Comparison of ENCODE assay signal across 8 cellular contexts in genomic region chr17:69921046-69921445, GRCh38.
"Had no signal": no experiment of that assay in that cellular context is flagged by ENCODE, and none has a peak within 500 bp of the region (broad histone marks: within the 10 kb centered on the region; RNA-seq: fewer than 3 reads in every experiment).

No MANE protein-coding gene starts in this region.

- H3K27me3 Mint-ChIP-seq: IgD-negative memory B cell had no signal

- FAIRE-seq: H1, H54, HepG2 had no signal

- H3K4me3 Mint-ChIP-seq: GM23338, H9, IgD-negative memory B cell had no signal

- H3K4me1 Mint-ChIP-seq: GM23338, IgD-negative memory B cell had no signal

- DNase-seq: H9, HCEC 1CT, KBM-7 had no signal

- ATAC-seq: GM23338, HepG2 had no signal

- H3K27ac Mint-ChIP-seq: GM23338, IgD-negative memory B cell had no signal

- H3K36me3 Mint-ChIP-seq: IgD-negative memory B cell had no signal
